8 cellular contexts compared by ENCODE assay signal in genomic region chr5:108382784-108383358, GRCh38. TPM values are rescaled to one million over a fixed set of nuclear protein-coding genes. Genes with fewer than 3 reads are reported as not detected.
A peak's percentile ranks its signal among the peaks of the same experiment; 100 is the strongest.
DNase-seq lines count a peak whose midpoint lies in the region; ATAC-seq and TF ChIP-seq lines count a peak whose summit lies in the region.

No MANE protein-coding gene starts in this region.

- H3K4me3 ChIP-seq in BJ (ENCODE audit: low read depth, low read length) (peak overlapping the region; percentile 95), colonic mucosa (peak overlapping the region; percentile 83), mucosa of rectum (ENCODE audit: low read length in 2 of 2) (peak overlapping the region; percentile 88 to 95)

- H3K4me1 ChIP-seq in colonic mucosa: peaks cover 4% of the 10 kb centered on the region
- peaks cover 10 to 18% of the 10 kb centered on the region in 2 donors for H3K4me1 ChIP-seq in mucosa of rectum (ENCODE audit: control insufficient read depth in 2 of 2, insufficient read depth in 2 of 2, low read length in 2 of 2)

- no peak for TF ChIP-seq CTCF in BJ (IDR thresholded peaks at IDR 0.05; ENCODE audit: insufficient read depth, low read depth, low read length)
- TF ChIP-seq CTCF in colonic mucosa (IDR thresholded peaks at IDR 0.05): no peak

- peak overlapping the region; percentile 98 for H3K27ac ChIP-seq in colonic mucosa
- peak overlapping the region; percentile 94 to 100 for H3K27ac ChIP-seq in mucosa of rectum (ENCODE audit: low read depth in 2 of 2, low read length in 2 of 2)

- intact Hi-C loops in colonic mucosa (cut with DNase I): no loop called here

- ATAC-seq in GM19395 (IDR thresholded peaks at IDR 0.05; ENCODE audit: unreplicated experiment) (peak; percentile 18), HG03342 (IDR thresholded peaks at IDR 0.05; ENCODE audit: unreplicated experiment) (no peak), GM21825 (IDR thresholded peaks at IDR 0.05; ENCODE audit: unreplicated experiment) (no peak)

- POLR2A ChIA-PET in BJ (lab: Charles Lee): no interaction called here

- H3K27me3 ChIP-seq in BJ (ENCODE audit: control insufficient read depth, insufficient read depth, low read length): no peaks in the 10 kb centered on the region
- no peaks in the 10 kb centered on the region for H3K27me3 ChIP-seq in colonic mucosa
- no peaks in the 10 kb centered on the region for H3K27me3 ChIP-seq in mucosa of rectum (ENCODE audit: control insufficient read depth in 2 of 2, insufficient read depth in 2 of 2, low read length in 2 of 2)

- CTCF ChIA-PET in BJ (lab: Yijun Ruan, JAX): no interaction called here

- no peaks in the 10 kb centered on the region for H3K9me3 ChIP-seq in colonic mucosa
- H3K9me3 ChIP-seq in mucosa of rectum (ENCODE audit: control insufficient read depth in 2 of 2, low read length in 2 of 2): no peaks in the 10 kb centered on the region

- H3K36me3 ChIP-seq in BJ (ENCODE audit: control insufficient read depth, insufficient read depth, low read length) (no peaks in the 10 kb centered on the region), colonic mucosa (no peaks in the 10 kb centered on the region), mucosa of rectum (ENCODE audit: control insufficient read depth in 2 of 2, insufficient read depth in 2 of 2, low read length in 2 of 2) (no peaks in the 10 kb centered on the region)

- DNase-seq in BJ (ENCODE audit: low read depth): no peak
- DNase-seq in OCI-M1 (lab: John Stamatoyannopoulos, UW): peak; percentile 81
- DNase-seq in colonic mucosa: no peak
- DNase-seq in NCI-H69 (lab: John Stamatoyannopoulos, UW): no peak

- peak overlapping the region; percentile 59 to 85 for H3K9ac ChIP-seq in colonic mucosa (ENCODE audit: low read depth in 2 of 2, low read length in 2 of 2)
- H3K9ac ChIP-seq in mucosa of rectum (ENCODE audit: low read depth in 1 of 2, low read length in 2 of 2): peak overlapping the region; percentile 65 to 92

RNA-seq across cellular contexts. Expression of gene FBXL17, which starts 1.0 kb away (rescaled TPM):
- polyA plus RNA-seq in BJ (2011; rRNA removed): 5.3 and 7.1 TPM in 2 replicates
- 7.6 and 9.7 TPM in 2 replicates for polyA minus RNA-seq in BJ (2011; rRNA and poly(A)+ RNA removed)
- total RNA-seq in colonic mucosa: 10 to 100 TPM; 14.1 to 22.8 TPM
